8 cellular contexts compared by ENCODE assay signal in the genomic region with DNA sequence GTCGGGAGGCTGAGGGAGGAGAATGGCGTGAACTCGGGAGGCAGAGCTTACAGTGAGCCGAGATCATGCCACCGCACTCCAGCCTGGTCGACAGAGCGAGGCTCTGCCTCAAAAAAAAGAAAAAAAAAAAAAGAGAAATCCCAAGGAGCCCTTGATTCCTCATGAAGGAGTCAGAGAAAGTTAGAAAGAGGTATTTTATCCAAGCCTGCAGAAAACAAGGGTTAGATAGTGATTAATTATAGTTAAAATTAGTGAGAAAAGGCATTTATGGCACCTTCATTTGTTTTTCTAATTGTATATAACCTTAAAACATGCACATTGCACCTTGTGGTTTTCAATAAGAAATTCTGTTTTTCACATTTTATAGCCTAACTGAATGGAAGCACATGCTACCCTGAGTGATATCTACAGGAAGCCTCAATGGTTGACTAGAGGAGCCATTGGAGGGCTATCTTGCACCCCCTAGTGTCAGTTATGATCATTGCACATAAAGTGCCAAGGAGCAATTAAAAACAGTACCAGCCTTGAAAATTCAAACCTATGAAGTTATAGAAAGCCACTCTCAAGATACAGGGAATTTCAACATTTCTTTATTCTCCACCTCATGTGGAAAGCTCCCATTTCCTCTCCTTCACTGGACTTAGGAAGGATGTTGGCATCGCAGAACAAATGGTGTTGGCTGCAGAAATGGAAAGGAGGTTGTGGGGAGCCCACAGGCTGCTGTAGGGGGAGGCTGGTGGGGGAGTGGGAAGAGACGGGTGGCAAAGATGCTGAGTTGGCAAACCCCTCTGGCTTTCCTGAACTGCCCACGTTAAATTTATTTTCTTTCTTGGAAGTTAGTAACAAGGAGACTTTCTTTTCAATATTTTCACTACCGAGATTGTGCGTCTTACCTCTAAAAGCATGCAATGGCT. TPM values are rescaled to one million over a fixed set of nuclear protein-coding genes. Genes with fewer than 3 reads are reported as not detected.
DNase-seq lines count a peak whose midpoint lies in the region; ATAC-seq and TF ChIP-seq lines count a peak whose summit lies in the region.

No MANE protein-coding gene starts in this region.

- 87 to 92% methylated on average over 12 of the region's 12 CpGs for WGBS in lower leg skin, 2 donors

- no peak overlapping the region for H3K4me3 Mint-ChIP-seq in T-helper 2 cell treated with Interferon-gamma antibody and Interleukin-4, amounts not matched to agents 5 μg/mL and 100 μg/mL, for 36 hours

- peak; percentile 62 for DNase-seq in EL
- DNase-seq in HuH-7.5 (ENCODE audit: low spot score), result peak; percentile 69
- DNase-seq in T-helper 2 cell treated with Interferon-gamma antibody and Interleukin-4, amounts not matched to agents 5 μg/mL and 100 μg/mL, for 36 hours (ENCODE audit: low spot score), result peak; percentile 22
- DNase-seq in colonic mucosa, result peak; percentile 57
- peak; percentile 26 to 29 for DNase-seq in lower leg skin (ENCODE audit: low spot score in 2 of 2)
- no peak for DNase-seq in thoracic aorta (ENCODE audit: low spot score)
- DNase-seq in middle frontal gyrus (ENCODE audit: extremely low spot score, low spot score), result no peak

- H3K4me1 ChIP-seq in colonic mucosa (no peaks in the 10 kb centered on the region), thoracic aorta (ENCODE audit: control insufficient read depth in 1 of 2, low read depth in 2 of 2) (peaks cover 14 to 57% of the 10 kb centered on the region in 2 donors)

- H3K36me3 Mint-ChIP-seq in T-helper 2 cell treated with Interferon-gamma antibody and Interleukin-4, amounts not matched to agents 5 μg/mL and 100 μg/mL, for 36 hours (ENCODE audit: low read depth), result peaks cover 3% of the 10 kb centered on the region

- intact Hi-C loops in colonic mucosa (cut with DNase I) (loop anchor here (2.0 kb wide), 1 partner anchor 77 kb away; no protein-coding TSS in a partner anchor), lower leg skin (cut with DNase I; ENCODE audit: low total_unique reads) (loop anchor here (5.0 to 10.0 kb wide), 2 partner anchors 71 to 129 kb away; no protein-coding TSS in a partner anchor)

- H3K27me3 ChIP-seq in colonic mucosa (no peaks in the 10 kb centered on the region), thoracic aorta (replicated peaks; ENCODE audit: insufficient read depth) (no peaks in the 10 kb centered on the region)

- H3K36me3 ChIP-seq in colonic mucosa, result no peaks in the 10 kb centered on the region
- H3K36me3 ChIP-seq in thoracic aorta, result peaks cover 3% of the 10 kb centered on the region

- TF ChIP-seq CTCF in colonic mucosa (IDR thresholded peaks at IDR 0.05) (peak; percentile 76), lower leg skin (IDR thresholded peaks at IDR 0.05) (peak in 1 of 3 donors; percentile 66), thoracic aorta (IDR thresholded peaks at IDR 0.05) (peak; percentile 63)

- peaks cover 14% of the 10 kb centered on the region for H3K4me1 Mint-ChIP-seq in T-helper 2 cell treated with Interferon-gamma antibody and Interleukin-4, amounts not matched to agents 5 μg/mL and 100 μg/mL, for 36 hours (ENCODE audit: low read depth)

- no peak overlapping the region for H3K27ac Mint-ChIP-seq in T-helper 2 cell treated with Interferon-gamma antibody and Interleukin-4, amounts not matched to agents 5 μg/mL and 100 μg/mL, for 36 hours

- H3K9me3 ChIP-seq in colonic mucosa (no peaks in the 10 kb centered on the region), thoracic aorta (no peaks in the 10 kb centered on the region)

- H3K27ac ChIP-seq in colonic mucosa, result no peak overlapping the region
- H3K27ac ChIP-seq in thoracic aorta, result peak overlapping the region; percentile 63 to 71

- peaks cover 6% of the 10 kb centered on the region for H3K27me3 Mint-ChIP-seq in T-helper 2 cell treated with Interferon-gamma antibody and Interleukin-4, amounts not matched to agents 5 μg/mL and 100 μg/mL, for 36 hours (ENCODE audit: low read depth)

- H3K4me3 ChIP-seq in colonic mucosa (no peak overlapping the region), lower leg skin (ENCODE audit: low read depth, poor library complexity, severe bottlenecking) (no peak overlapping the region), thoracic aorta (no peak overlapping the region)

- no peak for ATAC-seq in thoracic aorta (ENCODE audit: insufficient number of reproducible peaks, low FRiP score, low read depth)
- no peak for ATAC-seq in GM19467 (IDR thresholded peaks at IDR 0.05; ENCODE audit: unreplicated experiment)

- no peak overlapping the region for H3K9ac ChIP-seq in colonic mucosa (ENCODE audit: low read depth in 2 of 2, low read length in 2 of 2)

- peaks cover 5% of the 10 kb centered on the region for H3K9me3 Mint-ChIP-seq in T-helper 2 cell treated with Interferon-gamma antibody and Interleukin-4, amounts not matched to agents 5 μg/mL and 100 μg/mL, for 36 hours

- no peak for TF ChIP-seq POLR2A in lower leg skin (IDR thresholded peaks at IDR 0.05)

RNA-seq across cellular contexts. Expression of a gene that starts 48.5 kb away (rescaled TPM):
- 1 to 10 TPM; 2.4 to 4.1 TPM for total RNA-seq in colonic mucosa
- 1 to 10 TPM in 2 of 4 donors, under 1 TPM in 2; 0.51 to 3.5 (median 2.0) TPM for total RNA-seq in lower leg skin
- total RNA-seq in thoracic aorta, result 100 to 1,000 TPM; 246 to 360 TPM

Comparison
In these comparisons a context has a peak if more than half of its experiments do, and no peak if none do; other contexts are left out.
1. DNase-seq: peak in EL (single experiment), HuH-7.5 (single experiment), T-helper 2 cell treated with Interferon-gamma antibody and Interleukin-4, amounts not matched to agents 5 μg/mL and 100 μg/mL, for 36 hours (single experiment), colonic mucosa (single experiment) and lower leg skin (2 of 2); none in thoracic aorta (single experiment) and middle frontal gyrus (single experiment).
2. RNA of a gene that starts 48.5 kb away (total RNA-seq): 246 to 360 TPM in thoracic aorta; 2.4 to 4.1 TPM in colonic mucosa and 0.51 to 3.5 TPM in lower leg skin; every median in the first group is over 10 times any median in the second.